ENCODE assay signal across 8 cellular contexts in genomic region chr17:76246080-76247066, GRCh38. TPM values are rescaled to one million over a fixed set of nuclear protein-coding genes. Genes with fewer than 3 reads are reported as not detected.
DNase-seq lines count a peak whose midpoint lies in the region; ATAC-seq, FAIRE-seq and TF ChIP-seq lines count a peak whose summit lies in the region.

No MANE protein-coding gene starts in this region.

- no peaks in the 10 kb centered on the region for H3K9me3 ChIP-seq in neutrophil

- H3K9me3 Mint-ChIP-seq in activated naive CD4-positive, alpha-beta T cell treated with anti-CD3 and anti-CD28 coated beads, Interleukin-2, amount 50 U/mL, for 72 hours = no peaks in the 10 kb centered on the region

- peaks cover 29 to 35% of the 10 kb centered on the region in 2 experiments for H3K4me1 ChIP-seq in neutrophil (ENCODE audit: control insufficient read depth in 1 of 2, insufficient read depth in 1 of 2, low read depth in 1 of 2, low read length in 1 of 2)

- H3K4me3 ChIP-seq in neutrophil (ENCODE audit: low read depth in 1 of 2, low read length in 1 of 2) = no peak overlapping the region

- H3K27ac ChIP-seq in neutrophil = peak overlapping the region; percentile 28

- peaks cover 0 to 7% of the 10 kb centered on the region in 2 donors for H3K36me3 Mint-ChIP-seq in activated naive CD4-positive, alpha-beta T cell treated with anti-CD3 and anti-CD28 coated beads, Interleukin-2, amount 50 U/mL, for 72 hours

- peaks cover 38% of the 10 kb centered on the region for H3K27me3 ChIP-seq in neutrophil

- peak overlapping the region; percentile 81 to 97 for H3K27ac Mint-ChIP-seq in activated naive CD4-positive, alpha-beta T cell treated with anti-CD3 and anti-CD28 coated beads, Interleukin-2, amount 50 U/mL, for 72 hours

- FAIRE-seq in urothelium cell line (lab: Jason Lieb, UNC) = no peak

- no peak for TF ChIP-seq CTCF in neutrophil (IDR thresholded peaks at IDR 0.05)

- peak; percentile 97 for ATAC-seq in GM18511 (IDR thresholded peaks at IDR 0.05; ENCODE audit: unreplicated experiment)
- ATAC-seq in GM21737 (IDR thresholded peaks at IDR 0.05; ENCODE audit: unreplicated experiment) = peak; percentile 88
- peak; percentile 98 for ATAC-seq in activated naive CD4-positive, alpha-beta T cell treated with anti-CD3 and anti-CD28 coated beads, Interleukin-2, amount 50 U/mL, for 72 hours

- no peaks in the 10 kb centered on the region for H3K36me3 ChIP-seq in neutrophil

- DNase-seq in Kasumi-1 (lab: John Stamatoyannopoulos, UW) (peak; percentile 99), AG20443 (ENCODE audit: low spot score) (no peak), posterior vena cava (ENCODE audit: low spot score) (no peak), urothelium cell line (ENCODE audit: low spot score) (no peak)
- DNase-seq in activated naive CD4-positive, alpha-beta T cell treated with anti-CD3 and anti-CD28 coated beads, Interleukin-2, amount 50 U/mL, for 72 hours (ENCODE audit: low spot score in 2 of 2) = peak; percentile 70 to 77

- intact Hi-C loops in posterior vena cava (cut with DNase I) = no loop called here

RNA-seq across cellular contexts. Expression of gene RNF157, which starts 6.1 kb away (rescaled TPM):
- total RNA-seq in activated naive CD4-positive, alpha-beta T cell treated with anti-CD3 and anti-CD28 coated beads, Interleukin-2, amount 50 U/mL, for 72 hours = 10 to 100 TPM; 22.0 to 35.1 TPM
- total RNA-seq in posterior vena cava = 1 to 10 TPM; 1.9 TPM

RNA-seq across cellular contexts. Expression of gene UBALD2, which starts 18.8 kb away (rescaled TPM):
- 100 to 1,000 TPM; 262 to 294 TPM for total RNA-seq in activated naive CD4-positive, alpha-beta T cell treated with anti-CD3 and anti-CD28 coated beads, Interleukin-2, amount 50 U/mL, for 72 hours
- total RNA-seq in posterior vena cava = 10 to 100 TPM; 21.7 to 22.5 TPM

Comparison
In these comparisons a context has a peak if more than half of its experiments do, and no peak if none do; other contexts are left out.
1. DNase-seq: peak in Kasumi-1 (2 of 2) and activated naive CD4-positive, alpha-beta T cell treated with anti-CD3 and anti-CD28 coated beads, Interleukin-2, amount 50 U/mL, for 72 hours (2 of 2); none in AG20443 (single experiment), posterior vena cava (single experiment) and urothelium cell line (single experiment).
2. RNA of gene RNF157, which starts 6.1 kb away (total RNA-seq): 22.0 to 35.1 TPM in activated naive CD4-positive, alpha-beta T cell treated with anti-CD3 and anti-CD28 coated beads, Interleukin-2, amount 50 U/mL, for 72 hours; 1.9 TPM in posterior vena cava; every median in the first group is over 4 times any median in the second.
3. RNA of gene UBALD2, which starts 18.8 kb away (total RNA-seq): 262 to 294 TPM in activated naive CD4-positive, alpha-beta T cell treated with anti-CD3 and anti-CD28 coated beads, Interleukin-2, amount 50 U/mL, for 72 hours; 21.7 to 22.5 TPM in posterior vena cava; every median in the first group is over 10 times any median in the second.
4. Peak in every context shown above with its lines, with median percentiles within 50 percentile points of each other: ATAC-seq.